In the genomic region with DNA sequence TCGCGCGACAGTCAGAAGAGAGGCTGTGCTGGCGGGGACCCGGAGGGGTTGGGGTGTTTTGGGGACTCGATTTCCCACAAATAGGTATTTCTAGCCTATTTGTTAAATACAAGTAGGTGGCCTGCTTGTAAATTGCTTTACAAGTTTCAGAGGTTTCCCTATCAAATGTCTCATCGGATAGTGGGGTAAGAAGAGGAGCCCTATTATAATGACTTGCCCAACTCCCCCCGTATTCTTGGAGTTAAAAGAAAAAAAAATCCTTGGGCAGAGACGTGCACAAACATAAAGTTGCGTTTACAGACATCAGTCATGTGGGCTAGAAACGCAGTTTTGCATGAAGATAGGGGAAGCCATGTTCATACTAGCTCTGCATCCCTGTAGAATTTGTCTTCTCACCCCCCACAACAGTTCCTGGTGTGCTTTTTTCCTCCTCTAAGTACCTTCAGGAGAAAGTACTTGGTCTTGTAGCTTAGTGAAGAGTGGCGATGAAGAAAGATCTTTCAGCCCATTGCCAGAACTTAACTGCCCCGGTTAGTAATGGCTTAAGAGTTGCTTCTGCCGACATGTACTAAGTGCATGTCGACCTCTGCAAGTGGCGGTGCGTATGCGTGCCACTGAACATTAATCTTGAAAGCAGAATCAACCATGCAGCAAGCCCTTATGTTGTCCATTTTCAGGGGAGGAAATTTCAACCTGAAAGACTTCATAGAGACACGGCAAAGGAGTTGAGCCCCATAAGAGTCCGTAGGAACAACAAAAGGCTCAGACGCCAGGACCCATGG, we compare ENCODE assay signal across 8 cellular contexts. TPM values are rescaled to one million over a fixed set of nuclear protein-coding genes. Genes with fewer than 3 reads are reported as not detected.
DNase-seq lines count a peak whose midpoint lies in the region; ATAC-seq and TF ChIP-seq lines count a peak whose summit lies in the region.

No MANE protein-coding gene starts in this region.

- no peaks in the 10 kb centered on the region for H3K27me3 Mint-ChIP-seq in CD8-positive, alpha-beta memory T cell

- peak overlapping the region; percentile 91 for H3K27ac ChIP-seq in CD8-positive, alpha-beta memory T cell (ENCODE audit: low read depth, low read length)
- peak overlapping the region; percentile 98 to 99 for H3K27ac ChIP-seq in left lung
- peak overlapping the region; percentile 97 to 99 for H3K27ac ChIP-seq in uterus

- CTCF ChIA-PET in CD8-positive, alpha-beta memory T cell (lab: Charles Lee): interaction anchor here (1.0 to 1.5 kb wide), 3 partner anchors 21 to 153 kb away, joined by 3 to 5 read pairs (median 4); partner anchors contain the start of gene RGS10

- H3K4me1 Mint-ChIP-seq in CD8-positive, alpha-beta memory T cell: peaks cover 40 to 50% (median 41%) of the 10 kb centered on the region in 3 donors

- POLR2A ChIA-PET in CD8-positive, alpha-beta memory T cell (lab: Charles Lee): interaction anchor here (1.1 kb wide), 2 partner anchors 55 to 128 kb away, joined by 3 read pairs; partner anchors contain the start of gene INPP5F

- peaks cover 0 to 26% (median 1%) of the 10 kb centered on the region in 3 donors for H3K36me3 Mint-ChIP-seq in CD8-positive, alpha-beta memory T cell
- peaks cover 34 to 45% of the 10 kb centered on the region in 2 donors for H3K36me3 Mint-ChIP-seq in activated naive CD4-positive, alpha-beta T cell treated with anti-CD3 and anti-CD28 coated beads, Interleukin-2, amount 50 U/mL, for 72 hours

- H3K4me1 ChIP-seq in CD8-positive, alpha-beta memory T cell (ENCODE audit: insufficient read depth, low read length): peaks cover 38% of the 10 kb centered on the region
- H3K4me1 ChIP-seq in left lung: peaks cover 25 to 38% of the 10 kb centered on the region in 2 donors
- H3K4me1 ChIP-seq in uterus: peaks cover 3 to 10% of the 10 kb centered on the region in 2 donors

- TF ChIP-seq CTCF in left lung (IDR thresholded peaks at IDR 0.05) (no peak), uterus (IDR thresholded peaks at IDR 0.05) (no peak)

- no peaks in the 10 kb centered on the region for H3K36me3 ChIP-seq in CD8-positive, alpha-beta memory T cell (ENCODE audit: insufficient read depth, low read length)
- H3K36me3 ChIP-seq in H7 (replicated peaks; ENCODE audit: control insufficient read depth, insufficient read depth, low read length) (no peaks in the 10 kb centered on the region), left lung (peaks cover 0 to 6% of the 10 kb centered on the region in 2 donors), uterus (no peaks in the 10 kb centered on the region)

- peak overlapping the region; percentile 100 for H3K4me3 ChIP-seq in CD8-positive, alpha-beta memory T cell (ENCODE audit: low read length)
- H3K4me3 ChIP-seq in H7 (ENCODE audit: insufficient read depth, low read depth, low read length): peak overlapping the region; percentile 98
- peak overlapping the region; percentile 31 to 86 for H3K4me3 ChIP-seq in left lung
- peak overlapping the region; percentile 82 to 86 for H3K4me3 ChIP-seq in uterus

- no peak for ATAC-seq in activated naive CD4-positive, alpha-beta T cell treated with anti-CD3 and anti-CD28 coated beads, Interleukin-2, amount 50 U/mL, for 72 hours
- no peak for ATAC-seq in left lung
- no peak for ATAC-seq in GM19328 (IDR thresholded peaks at IDR 0.05; ENCODE audit: unreplicated experiment)

- intact Hi-C loops in left lung (cut with DNase I): no loop called here
- intact Hi-C loops in uterus (cut with DNase I; ENCODE audit: low total_unique reads): loop anchor here (5.0 kb wide), 1 partner anchor 55 kb away; the partner anchor contains the start of gene BAG3

- no peak for DNase-seq in CD8-positive, alpha-beta memory T cell
- DNase-seq in H7: no peak
- no peak for DNase-seq in activated naive CD4-positive, alpha-beta T cell treated with anti-CD3 and anti-CD28 coated beads, Interleukin-2, amount 50 U/mL, for 72 hours (ENCODE audit: low spot score in 2 of 2)
- no peak for DNase-seq in left lung
- DNase-seq in uterus: no peak
- no peak for DNase-seq in NCI-H226
- DNase-seq in AG08395 (ENCODE audit: low spot score): no peak

- no peaks in the 10 kb centered on the region for H3K27me3 ChIP-seq in CD8-positive, alpha-beta memory T cell (ENCODE audit: insufficient read depth, low read length, poor library complexity, severe bottlenecking)
- H3K27me3 ChIP-seq in H7 (ENCODE audit: control insufficient read depth, insufficient read depth, low read length) (no peaks in the 10 kb centered on the region), left lung (no peaks in the 10 kb centered on the region), uterus (no peaks in the 10 kb centered on the region)

- H3K4me3 Mint-ChIP-seq in CD8-positive, alpha-beta memory T cell: peak overlapping the region; percentile 97 to 100 (median 98)

- no peak for TF ChIP-seq POLR2A in uterus (IDR thresholded peaks at IDR 0.05)

- no peaks in the 10 kb centered on the region for H3K9me3 ChIP-seq in CD8-positive, alpha-beta memory T cell (ENCODE audit: low read length)
- H3K9me3 ChIP-seq in left lung (no peaks in the 10 kb centered on the region), uterus (no peaks in the 10 kb centered on the region)

- peak overlapping the region; percentile 90 to 99 (median 98) for H3K27ac Mint-ChIP-seq in CD8-positive, alpha-beta memory T cell
- peak overlapping the region; percentile 96 to 99 for H3K27ac Mint-ChIP-seq in activated naive CD4-positive, alpha-beta T cell treated with anti-CD3 and anti-CD28 coated beads, Interleukin-2, amount 50 U/mL, for 72 hours

- no peaks in the 10 kb centered on the region for H3K9me3 Mint-ChIP-seq in CD8-positive, alpha-beta memory T cell
- H3K9me3 Mint-ChIP-seq in activated naive CD4-positive, alpha-beta T cell treated with anti-CD3 and anti-CD28 coated beads, Interleukin-2, amount 50 U/mL, for 72 hours: no peaks in the 10 kb centered on the region

RNA-seq across cellular contexts. Expression of gene TIAL1, which starts 0.8 kb away (rescaled TPM):
- 100 to 1,000 TPM; 201 to 207 TPM for total RNA-seq in CD8-positive, alpha-beta memory T cell
- polyA plus RNA-seq in CD8-positive, alpha-beta memory T cell: 15.0 TPM
- 45.4 and 65.9 TPM in 2 replicates for total RNA-seq in H7 (2014; rRNA removed; shearing (Covaris generic))
- 100 to 1,000 TPM; 208 to 219 TPM for total RNA-seq in activated naive CD4-positive, alpha-beta T cell treated with anti-CD3 and anti-CD28 coated beads, Interleukin-2, amount 50 U/mL, for 72 hours
- total RNA-seq in left lung (100 to 1,000 TPM; 101 to 108 TPM), uterus (100 to 1,000 TPM in 3 of 4 donors, 10 to 100 TPM in 1; 31.8 to 177 (median 143) TPM)

RNA-seq across cellular contexts. Expression of gene BAG3, which starts 53.6 kb away (rescaled TPM):
- total RNA-seq in CD8-positive, alpha-beta memory T cell: 10 to 100 TPM; 12.0 to 12.5 TPM
- 11.3 TPM for polyA plus RNA-seq in CD8-positive, alpha-beta memory T cell
- total RNA-seq in H7 (2014; rRNA removed; shearing (Covaris generic)): 8.4 and 8.6 TPM in 2 replicates
- total RNA-seq in activated naive CD4-positive, alpha-beta T cell treated with anti-CD3 and anti-CD28 coated beads, Interleukin-2, amount 50 U/mL, for 72 hours: 10 to 100 TPM; 25.5 to 31.9 TPM
- 10 to 100 TPM; 43.1 to 49.9 TPM for total RNA-seq in left lung
- total RNA-seq in uterus: 10 to 100 TPM in 3 of 4 donors, 1 to 10 TPM in 1; 6.6 to 44.1 (median 22.4) TPM

RNA-seq across cellular contexts. Expression of gene RGS10, which starts 55.1 kb away (rescaled TPM):
- total RNA-seq in CD8-positive, alpha-beta memory T cell: 100 to 1,000 TPM; 127 to 130 TPM
- 182 TPM for polyA plus RNA-seq in CD8-positive, alpha-beta memory T cell
- total RNA-seq in H7 (2014; rRNA removed; shearing (Covaris generic)): 7.2 and 12.3 TPM in 2 replicates
- total RNA-seq in activated naive CD4-positive, alpha-beta T cell treated with anti-CD3 and anti-CD28 coated beads, Interleukin-2, amount 50 U/mL, for 72 hours: 100 to 1,000 TPM; 183 to 251 TPM
- total RNA-seq in left lung: 10 to 100 TPM; 23.3 to 26.7 TPM
- 100 to 1,000 TPM in 1 of 4 donors, 10 to 100 TPM in 3; 29.1 to 165 (median 64.1) TPM for total RNA-seq in uterus
